Comparison of ENCODE assay signal across 29 cellular contexts in genomic region chr6:53503060-53503459, GRCh38.
"Had no signal": no experiment of that assay in that cellular context is flagged by ENCODE, and none has a peak within 500 bp of the region (broad histone marks: within the 10 kb centered on the region; RNA-seq: fewer than 3 reads in every experiment).

No MANE protein-coding gene starts in this region.

- H3K27ac ChIP-seq: body of pancreas, esophagus muscularis mucosa, foreskin keratinocyte, gastrocnemius medialis, heart left ventricle, VCaP had no signal

- FAIRE-seq: astrocyte, colon had no signal

- DNase-seq: activated B cell treated with CpG ODN at 0.5 μM for 24 hours; activated CD4-positive, alpha-beta T cell treated with anti-CD3 and anti-CD28 coated beads for 48 hours; activated CD4-positive, alpha-beta T cell treated with anti-CD3 and anti-CD28 coated beads, Interleukin-2, amount 50 U/mL, for 1 hour; activated CD4-positive, alpha-beta T cell treated with anti-CD3 and anti-CD28 coated beads, Interleukin-2, amount 50 U/mL, for 48 hours; activated CD8-positive, alpha-beta memory T cell treated with anti-CD3 and anti-CD28 coated beads, Interleukin-2, amount 50 U/mL, for 48 hours; activated effector memory CD4-positive, alpha-beta T cell treated with anti-CD3 and anti-CD28 coated beads, Interleukin-2, amount 50 U/mL, for 16 hours; activated naive CD4-positive, alpha-beta T cell; activated naive CD4-positive, alpha-beta T cell treated with anti-CD3 and anti-CD28 coated beads, Interleukin-2, amount 10 ng/mL, durations not matched to agents 7 days and 5 days; activated T-cell treated with anti-CD3 and anti-CD28 coated beads for 4 hours; activated T-cell treated with anti-CD3 and anti-CD28 coated beads, Interleukin-2, amount 50 U/mL, for 4 hours; amniotic stem cell; anterior cingulate cortex; body of pancreas; caudate nucleus; cortex of kidney; dermis blood vessel endothelial cell; effector CD4-positive, alpha-beta T cell; effector memory CD8-positive, alpha-beta T cell; erythroblast; foreskin keratinocyte; gastrocnemius medialis; glutamatergic neuron; heart left ventricle; T-helper 2 cell had no signal

- ATAC-seq: activated CD4-positive, CD25-positive, alpha-beta regulatory T cell treated with anti-CD3 and anti-CD28 coated beads, Interleukin-2, amount 50 U/mL, for 24 hours; activated T-cell treated with anti-CD3 and anti-CD28 coated beads, Interleukin-2, amount 50 U/mL, for 4 hours; body of pancreas; effector memory CD8-positive, alpha-beta T cell; foreskin keratinocyte; gastrocnemius medialis; heart left ventricle had no signal

- H3K9me3 ChIP-seq: body of pancreas, esophagus muscularis mucosa, gastrocnemius medialis, heart left ventricle had no signal

- H3K27me3 ChIP-seq: body of pancreas, esophagus muscularis mucosa, foreskin keratinocyte, gastrocnemius medialis, heart left ventricle had no signal

- H3K4me3 ChIP-seq: body of pancreas, esophagus muscularis mucosa, gastrocnemius medialis, heart left ventricle had no signal

- H3K4me1 ChIP-seq: body of pancreas, esophagus muscularis mucosa, foreskin keratinocyte, gastrocnemius medialis, heart left ventricle had no signal
